Comparison of ENCODE assay signal across 9 cellular contexts in genomic region chr20:34312024-34312460, GRCh38. TPM values are rescaled to one million over a fixed set of nuclear protein-coding genes. Genes with fewer than 3 reads are reported as not detected.
A peak's percentile ranks its signal among the peaks of the same experiment; 100 is the strongest.
DNase-seq lines count a peak whose midpoint lies in the region; ATAC-seq and TF ChIP-seq lines count a peak whose summit lies in the region.
"Had no signal": no experiment of that assay in that cellular context is flagged by ENCODE, and none has a peak within 500 bp of the region (broad histone marks: within the 10 kb centered on the region; RNA-seq: fewer than 3 reads in every experiment).

No MANE protein-coding gene starts in this region.

- H3K4me3 ChIP-seq in AG04450 (ENCODE audit: low read depth, low read length) = no peak overlapping the region
- H3K4me3 ChIP-seq in HUES48 (ENCODE audit: low read depth, low read length) = peak overlapping the region; percentile 59
- peak overlapping the region; percentile 61 to 65 for H3K4me3 ChIP-seq in duodenal mucosa (ENCODE audit: low read depth in 1 of 2, low read length in 2 of 2)
- no peak overlapping the region for H3K4me3 ChIP-seq in mucosa of descending colon

- no peaks in the 10 kb centered on the region for H3K36me3 ChIP-seq in HUES48 (ENCODE audit: control insufficient read depth, insufficient read depth, low read length)
- no peaks in the 10 kb centered on the region for H3K36me3 ChIP-seq in duodenal mucosa (ENCODE audit: control insufficient read depth in 1 of 2, insufficient read depth in 2 of 2, low read length in 2 of 2)
- H3K36me3 ChIP-seq in mucosa of descending colon (ENCODE audit: low read depth) = no peaks in the 10 kb centered on the region
- H3K36me3 ChIP-seq: vagina had no signal

- CTCF ChIA-PET in AG04450 (lab: Charles Lee) = interaction anchor here (0.6 to 5.3 kb wide), 80 partner anchors 9 to 560 kb away, joined by 3 to 66 read pairs (median 6); partner anchors contain the start of genes AHCY, DYNLRB1, ITCH and TP53INP2

- 0 out of 2 replicates have a peak, but pooled peaks cover 5% of the 10 kb centered on the region for H3K4me1 ChIP-seq in HUES48 (ENCODE audit: control insufficient read depth, insufficient read depth, low read length)
- peaks cover 18 to 24% of the 10 kb centered on the region in 2 donors for H3K4me1 ChIP-seq in duodenal mucosa (ENCODE audit: control insufficient read depth in 1 of 2, insufficient read depth in 2 of 2, low read length in 2 of 2)
- H3K4me1 ChIP-seq in mucosa of descending colon (ENCODE audit: low read depth) = peaks cover 22% of the 10 kb centered on the region

- no peaks in the 10 kb centered on the region for H3K27me3 ChIP-seq in AG04450 (ENCODE audit: control insufficient read depth, insufficient read depth, low read length)
- peaks cover 11% of the 10 kb centered on the region for H3K27me3 ChIP-seq in HUES48 (ENCODE audit: control insufficient read depth, insufficient read depth, low read length)
- peaks cover 0 to 9% of the 10 kb centered on the region in 2 donors for H3K27me3 ChIP-seq in duodenal mucosa (ENCODE audit: control insufficient read depth in 1 of 2, insufficient read depth in 2 of 2, low read length in 2 of 2)
- H3K27me3 ChIP-seq: vagina had no signal

- no peak overlapping the region for H3K9ac ChIP-seq in HUES48 (ENCODE audit: low read depth, low read length)
- peak overlapping the region; percentile 5 to 49 for H3K9ac ChIP-seq in duodenal mucosa (ENCODE audit: low read depth in 1 of 2, low read length in 2 of 2)

- peak; percentile 27 for ATAC-seq in mucosa of descending colon

- H3K9me3 ChIP-seq in AG04450 (ENCODE audit: control insufficient read depth, insufficient read depth, low read length) = no peaks in the 10 kb centered on the region
- H3K9me3 ChIP-seq in HUES48 (ENCODE audit: control insufficient read depth, insufficient read depth, low read length) = no peaks in the 10 kb centered on the region
- no peaks in the 10 kb centered on the region for H3K9me3 ChIP-seq in duodenal mucosa (ENCODE audit: control insufficient read depth in 1 of 2, low read length in 2 of 2)
- H3K9me3 ChIP-seq in mucosa of descending colon = no peaks in the 10 kb centered on the region
- H3K9me3 ChIP-seq: vagina had no signal

- peak overlapping the region; percentile 21 for H3K27ac ChIP-seq in AG04450 (ENCODE audit: low read depth, low read length)
- H3K27ac ChIP-seq in HUES48 (ENCODE audit: low read depth, low read length) = no peak overlapping the region
- H3K27ac ChIP-seq in duodenal mucosa (ENCODE audit: low read depth, low read length) = no peak overlapping the region
- H3K27ac ChIP-seq: vagina had no signal

- TF ChIP-seq CTCF in AG04450 (IDR thresholded peaks at IDR 0.05; ENCODE audit: low read depth, low read length) (no peak), mucosa of descending colon (IDR thresholded peaks at IDR 0.05) (no peak)

- POLR2A ChIA-PET in AG04450 (lab: Yijun Ruan, JAX) = interaction anchor here (1.0 to 1.2 kb wide), 4 partner anchors 9 to 458 kb away, joined by 3 to 7 read pairs (median 3); partner anchors contain the start of genes AHCY and DYNLRB1

- intact Hi-C loops in mucosa of descending colon (cut with DNase I, micrococcal nuclease) = loop anchor here in 1 of 2 donors (10.0 kb wide), 1 partner anchor 73 kb away; no protein-coding TSS in a partner anchor

- DNase-seq in AG04450 (ENCODE audit: low read depth, low spot score) (no peak), mucosa of descending colon (peak; percentile 34 to 57 (median 55)), NCI-H1048 (lab: John Stamatoyannopoulos, UW) (no peak), cerebellar nuclear complex (lab: John Stamatoyannopoulos, UW) (no peak), NCI-H82 treated with DMSO at 0.1 percent for 48 hours (lab: John Stamatoyannopoulos, UW; ENCODE audit: unreplicated experiment) (no peak), HUDEP-2 (lab: John Stamatoyannopoulos, UW; ENCODE audit: unreplicated experiment in 76 of 76) (no peak)

RNA-seq across cellular contexts. Expression of gene AHCY, which starts 8.9 kb away (rescaled TPM):
- 101 and 121 TPM in 2 replicates for polyA plus RNA-seq in AG04450 (2011; rRNA removed)
- polyA minus RNA-seq in AG04450 (2011; rRNA and poly(A)+ RNA removed) = 143 and 202 TPM in 2 replicates
- 10 to 100 TPM; 71.5 to 98.6 (median 74.3) TPM for total RNA-seq in mucosa of descending colon

RNA-seq across cellular contexts. Expression of gene ITCH, which starts 51.0 kb away (rescaled TPM):
- 20.3 and 23.2 TPM in 2 replicates for polyA plus RNA-seq in AG04450 (2011; rRNA removed)
- 38.9 and 46.0 TPM in 2 replicates for polyA minus RNA-seq in AG04450 (2011; rRNA and poly(A)+ RNA removed)
- 10 to 100 TPM; 60.0 to 81.0 (median 75.0) TPM for total RNA-seq in mucosa of descending colon

Comparison
In these comparisons a context has a peak if more than half of its experiments do, and no peak if none do; other contexts are left out.
1. DNase-seq: peak in mucosa of descending colon (3 of 3); none in AG04450 (single experiment), NCI-H1048 (single experiment), cerebellar nuclear complex (0 of 2), NCI-H82 treated with DMSO at 0.1 percent for 48 hours (single experiment) and HUDEP-2 (0 of 76).
2. H3K4me3 ChIP-seq: peak in HUES48 (single experiment) and duodenal mucosa (2 of 2); none in AG04450 (single experiment) and mucosa of descending colon (single experiment).